In genomic region chr10:125086716-125087115, GRCh38 we compare ENCODE assay signal across 18 cellular contexts.
DNase-seq lines count a peak whose midpoint lies in the region; ATAC-seq and TF ChIP-seq lines count a peak whose summit lies in the region.
"Had no signal": no experiment of that assay in that cellular context is flagged by ENCODE, and none has a peak within 500 bp of the region (broad histone marks: within the 10 kb centered on the region; RNA-seq: fewer than 3 reads in every experiment).

No MANE protein-coding gene starts in this region.

- no peak overlapping the region for H3K23ac ChIP-seq in mesenchymal stem cell (ENCODE audit: low read length in 2 of 2)

- TF ChIP-seq CTCF in A673 (conservative IDR thresholded peaks at IDR 0.05; ENCODE audit: low read depth, low read length) (no peak), RWPE2 (IDR thresholded peaks at IDR 0.05; ENCODE audit: poor library complexity, severe bottlenecking) (no peak), gastrocnemius medialis (IDR thresholded peaks at IDR 0.05 in 4 of 5, conservative IDR thresholded peaks at IDR 0.05 in 1 of 5) (no peak)

- in situ Hi-C loops in gastrocnemius medialis (cut with MboI; ENCODE audit: low sequenced_read_pairs in 4 of 4) = loop anchor here in 1 of 4 donors (10.0 kb wide), 1 partner anchor 68 kb away; no protein-coding TSS in a partner anchor

- peaks cover 6% of the 10 kb centered on the region for H3K4me1 ChIP-seq in A673 (ENCODE audit: insufficient read depth, low read length, poor library complexity, severe bottlenecking)
- peaks cover 51% of the 10 kb centered on the region for H3K4me1 ChIP-seq in RWPE2 (ENCODE audit: insufficient read depth, poor library complexity, severe bottlenecking)
- H3K4me1 ChIP-seq in mesenchymal stem cell (ENCODE audit: control insufficient read depth, insufficient read depth, low read depth, low read length) = peaks cover 36% of the 10 kb centered on the region
- H3K4me1 ChIP-seq in gastrocnemius medialis = peaks cover 72 to 83% of the 10 kb centered on the region in 2 donors

- 97% methylated on average over 9 of the region's 9 CpGs for WGBS in mesenchymal stem cell

- TF ChIP-seq POLR2A in gastrocnemius medialis (IDR thresholded peaks at IDR 0.05) = no peak

- H2BK12ac ChIP-seq in mesenchymal stem cell (ENCODE audit: low read length in 2 of 2) = no peak overlapping the region

- peak overlapping the region in 1 of 2 experiments; percentile 6 for H3K18ac ChIP-seq in mesenchymal stem cell (ENCODE audit: low read depth in 1 of 2, low read length in 2 of 2)

- H4K8ac ChIP-seq in mesenchymal stem cell (ENCODE audit: low read length) = peak overlapping the region; percentile 54

- H3K14ac ChIP-seq in mesenchymal stem cell (ENCODE audit: low read length in 2 of 2) = no peak overlapping the region

- H3K36me3 ChIP-seq in A673 (ENCODE audit: insufficient read depth, low read length, poor library complexity, severe bottlenecking) (peaks cover 7% of the 10 kb centered on the region), RWPE2 (ENCODE audit: low read depth) (peaks cover 63% of the 10 kb centered on the region), mesenchymal stem cell (ENCODE audit: control insufficient read depth in 1 of 2, insufficient read depth in 2 of 2, low read depth in 1 of 2, low read length in 2 of 2) (peaks cover 13 to 34% of the 10 kb centered on the region in 2 experiments), gastrocnemius medialis (no peaks in the 10 kb centered on the region)

- H3K27ac ChIP-seq in A673 (ENCODE audit: low read depth, low read length, poor library complexity, severe bottlenecking) = peak overlapping the region; percentile 10
- peak overlapping the region; percentile 60 for H3K27ac ChIP-seq in RWPE2 (ENCODE audit: poor library complexity, severe bottlenecking)
- H3K27ac ChIP-seq in mesenchymal stem cell (ENCODE audit: low read length, poor library complexity, severe bottlenecking) = no peak overlapping the region
- peak overlapping the region; percentile 86 to 91 (median 89) for H3K27ac ChIP-seq in gastrocnemius medialis
- H3K27ac ChIP-seq: GM23248 had no signal

- no peak overlapping the region for H3K9ac ChIP-seq in mesenchymal stem cell (ENCODE audit: low read length)
- H3K9ac ChIP-seq: GM23248 had no signal

- H4K91ac ChIP-seq in mesenchymal stem cell (ENCODE audit: low read length) = no peak overlapping the region

- H3K27me3 ChIP-seq in A673 (replicated peaks; ENCODE audit: insufficient read depth, low read depth, low read length, poor library complexity) (no peaks in the 10 kb centered on the region), RWPE2 (ENCODE audit: insufficient read depth, poor library complexity, severe bottlenecking) (no peaks in the 10 kb centered on the region), mesenchymal stem cell (ENCODE audit: control insufficient read depth in 1 of 2, insufficient read depth in 1 of 2, low read length in 2 of 2) (no peaks in the 10 kb centered on the region), gastrocnemius medialis (no peaks in the 10 kb centered on the region)

- peaks cover 27% of the 10 kb centered on the region for H3K79me1 ChIP-seq in mesenchymal stem cell (replicated peaks; ENCODE audit: low read length, poor library complexity, severe bottlenecking)

- no peak overlapping the region for H3K4me3 ChIP-seq in A673 (ENCODE audit: low read depth, low read length, poor library complexity, severe bottlenecking)
- no peak overlapping the region for H3K4me3 ChIP-seq in RWPE2 (ENCODE audit: severe bottlenecking)
- H3K4me3 ChIP-seq in mesenchymal stem cell (ENCODE audit: insufficient read depth in 1 of 2, low read depth in 1 of 2, low read length in 2 of 2) = no peak overlapping the region
- H3K4me3 ChIP-seq in gastrocnemius medialis = no peak overlapping the region
- H3K4me3 ChIP-seq: GM23248 had no signal

- H3K4me2 ChIP-seq in mesenchymal stem cell (ENCODE audit: low read length, poor library complexity, severe bottlenecking) = no peak overlapping the region

- H2AK5ac ChIP-seq in mesenchymal stem cell (ENCODE audit: low read length, severe bottlenecking) = no peak overlapping the region

- POLR2A ChIA-PET in A673 (lab: Charles Lee; ENCODE audit: low non-redundant PET) = no interaction called here

- ATAC-seq in RWPE2 (ENCODE audit: low read depth) (no peak), gastrocnemius medialis (no peak), HG02763 (IDR thresholded peaks at IDR 0.05; ENCODE audit: unreplicated experiment) (no peak)
- ATAC-seq: CD8-positive, alpha-beta T cell had no signal

- BruUV-seq in A673 (replicated peaks; lab: Mats Ljungman, UMichigan) = no TSS peak

- H2BK5ac ChIP-seq in mesenchymal stem cell (ENCODE audit: low read depth, low read length, poor library complexity, severe bottlenecking) = no peak overlapping the region

- no peak overlapping the region for H2AFZ ChIP-seq in mesenchymal stem cell (ENCODE audit: low read depth, low read length)
- H2AFZ ChIP-seq: GM23248 had no signal

- intact Hi-C loops in A673 (cut with micrococcal nuclease; ENCODE audit: unreplicated experiment) (no loop called here), gastrocnemius medialis (cut with DNase I; ENCODE audit: low total_unique reads) (no loop called here)

- H2BK15ac ChIP-seq in mesenchymal stem cell (ENCODE audit: low read depth, poor library complexity, severe bottlenecking) = no peak overlapping the region

- DNase-seq in A673 (ENCODE audit: low spot score) (no peak), RWPE2 (ENCODE audit: low spot score) (no peak), mesenchymal stem cell (no peak), gastrocnemius medialis (no peak), NOMO-1 treated with DMSO at 0.1 percent for 48 hours (lab: John Stamatoyannopoulos, UW; ENCODE audit: unreplicated experiment) (no peak), hippocampal formation (lab: John Stamatoyannopoulos, UW) (no peak)
- no peak for DNase-seq in central memory CD4-positive, alpha-beta T cell
- DNase-seq: ACHN; CD8-positive, alpha-beta T cell; DMS79 treated with DMSO at 0.1 percent for 48 hours; GDM1; GM23248; HFFc6; KG1; NCI-H1092; NCI-H69; NK-92 treated with Interleukin-12 subunit alpha and Interleukin-12 subunit beta, amount 100 ng/mL, for 24 hours had no signal

- H2BK120ac ChIP-seq in mesenchymal stem cell (ENCODE audit: low read depth, low read length) = no peak overlapping the region

- CTCF ChIA-PET in A673 (lab: Charles Lee) = interaction anchor here (0.6 kb wide), 1 partner anchor 165 kb away, joined by 13 read pairs; no protein-coding TSS in a partner anchor

- H3K4ac ChIP-seq in mesenchymal stem cell (ENCODE audit: low read depth in 1 of 2, low read length in 2 of 2) = no peak overlapping the region

- H3K9me3 ChIP-seq in A673 (ENCODE audit: low read depth, low read length, poor library complexity, severe bottlenecking) (no peaks in the 10 kb centered on the region), RWPE2 (ENCODE audit: severe bottlenecking) (no peaks in the 10 kb centered on the region), mesenchymal stem cell (ENCODE audit: control insufficient read depth, low read length) (no peaks in the 10 kb centered on the region), gastrocnemius medialis (no peaks in the 10 kb centered on the region)
